22 cellular contexts compared by ENCODE assay signal in the genomic region with DNA sequence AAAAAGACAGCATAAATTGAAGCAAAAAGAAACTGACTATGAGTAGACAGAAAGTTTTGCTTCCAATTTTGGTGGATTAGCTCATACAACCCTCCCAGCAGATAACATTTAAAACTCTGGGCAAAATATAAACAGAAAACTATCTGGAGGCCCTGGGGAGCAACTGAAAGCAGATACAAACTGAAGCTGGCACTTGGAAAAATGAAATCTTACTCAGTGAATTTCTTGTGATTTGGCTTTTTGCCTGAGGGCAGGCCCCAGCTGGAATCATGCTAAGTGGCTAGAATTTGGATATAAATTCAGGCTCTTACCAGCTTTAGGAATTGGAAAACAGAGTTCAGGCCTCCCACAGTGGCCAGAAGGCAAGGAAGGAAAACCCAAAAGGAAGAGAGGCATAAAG.
DNase-seq lines count a peak whose midpoint lies in the region; ATAC-seq and TF ChIP-seq lines count a peak whose summit lies in the region.
"Had no signal": no experiment of that assay in that cellular context is flagged by ENCODE, and none has a peak within 500 bp of the region (broad histone marks: within the 10 kb centered on the region; RNA-seq: fewer than 3 reads in every experiment).

No MANE protein-coding gene starts in this region.

- H3K27ac Mint-ChIP-seq in activated naive CD8-positive, alpha-beta T cell treated with anti-CD3 and anti-CD28 coated beads, Interleukin-2, amount 50 U/mL, for 24 hours: no peak overlapping the region
- H3K27ac Mint-ChIP-seq in activated T-helper 17 cell treated with anti-CD3 and anti-CD28 coated beads, Interleukin-2, amount 50 U/mL, for 72 hours: no peak overlapping the region
- H3K27ac Mint-ChIP-seq: activated naive CD8-positive, alpha-beta T cell treated with anti-CD3 and anti-CD28 coated beads, Interleukin-2, amount 10 ng/mL, durations not matched to agents 7 days and 5 days; activated T-helper 2 cell treated with anti-CD3 and anti-CD28 coated beads, Interferon-gamma antibody, Interleukin-2, Interleukin-4, amounts not matched to agents 10 μg/mL and 5 μg/mL and 100 μg/mL, durations not matched to agents 14 hours and 24 hours and 36 hours had no signal

- H3K4me3 ChIP-seq in MG63 (no peak overlapping the region), right atrium auricular region (no peak overlapping the region)
- H3K4me3 ChIP-seq: cardiac muscle cell, HAP-1, hepatocyte, pancreas had no signal

- peaks cover 0 to 10% of the 10 kb centered on the region in 2 donors for H3K4me1 ChIP-seq in right atrium auricular region
- H3K4me1 ChIP-seq: HAP-1, pancreas had no signal

- H3K27ac ChIP-seq in right atrium auricular region: peak overlapping the region; percentile 6 to 49
- H3K27ac ChIP-seq: cardiac muscle cell, hepatocyte, pancreas had no signal

- H3K36me3 ChIP-seq in MG63: no peaks in the 10 kb centered on the region
- no peaks in the 10 kb centered on the region for H3K36me3 ChIP-seq in right atrium auricular region
- H3K36me3 ChIP-seq: cardiac muscle cell, HAP-1, pancreas had no signal

- no peak for ATAC-seq in activated naive CD8-positive, alpha-beta T cell treated with anti-CD3 and anti-CD28 coated beads, Interleukin-2, amount 50 U/mL, for 24 hours
- ATAC-seq in activated T-helper 17 cell treated with anti-CD3 and anti-CD28 coated beads, Interleukin-2, amount 50 U/mL, for 72 hours (replicated peaks): no peak
- ATAC-seq: pancreas had no signal

- no peaks in the 10 kb centered on the region for H3K9me3 ChIP-seq in MG63
- no peaks in the 10 kb centered on the region for H3K9me3 ChIP-seq in right atrium auricular region
- H3K9me3 ChIP-seq: HAP-1, pancreas had no signal

- no peak for TF ChIP-seq CTCF in right atrium auricular region (IDR thresholded peaks at IDR 0.05)

- no peaks in the 10 kb centered on the region for H3K9me3 Mint-ChIP-seq in activated naive CD8-positive, alpha-beta T cell treated with anti-CD3 and anti-CD28 coated beads, Interleukin-2, amount 50 U/mL, for 24 hours
- H3K9me3 Mint-ChIP-seq in activated T-helper 17 cell treated with anti-CD3 and anti-CD28 coated beads, Interleukin-2, amount 50 U/mL, for 72 hours: no peaks in the 10 kb centered on the region
- H3K9me3 Mint-ChIP-seq: activated naive CD8-positive, alpha-beta T cell treated with anti-CD3 and anti-CD28 coated beads, Interleukin-2, amount 10 ng/mL, durations not matched to agents 7 days and 5 days; activated T-helper 2 cell treated with anti-CD3 and anti-CD28 coated beads, Interferon-gamma antibody, Interleukin-2, Interleukin-4, amounts not matched to agents 10 μg/mL and 5 μg/mL and 100 μg/mL, durations not matched to agents 14 hours and 24 hours and 36 hours had no signal

- no peaks in the 10 kb centered on the region for H3K4me1 Mint-ChIP-seq in activated naive CD8-positive, alpha-beta T cell treated with anti-CD3 and anti-CD28 coated beads, Interleukin-2, amount 50 U/mL, for 24 hours
- H3K4me1 Mint-ChIP-seq in activated T-helper 17 cell treated with anti-CD3 and anti-CD28 coated beads, Interleukin-2, amount 50 U/mL, for 72 hours: no peaks in the 10 kb centered on the region
- H3K4me1 Mint-ChIP-seq: activated naive CD8-positive, alpha-beta T cell treated with anti-CD3 and anti-CD28 coated beads, Interleukin-2, amount 10 ng/mL, durations not matched to agents 7 days and 5 days had no signal

- H3K4me3 Mint-ChIP-seq in activated naive CD8-positive, alpha-beta T cell treated with anti-CD3 and anti-CD28 coated beads, Interleukin-2, amount 50 U/mL, for 24 hours: no peak overlapping the region
- H3K4me3 Mint-ChIP-seq in activated T-helper 17 cell treated with anti-CD3 and anti-CD28 coated beads, Interleukin-2, amount 50 U/mL, for 72 hours: no peak overlapping the region
- H3K4me3 Mint-ChIP-seq: activated naive CD8-positive, alpha-beta T cell treated with anti-CD3 and anti-CD28 coated beads, Interleukin-2, amount 10 ng/mL, durations not matched to agents 7 days and 5 days had no signal

- no peaks in the 10 kb centered on the region for H3K36me3 Mint-ChIP-seq in activated naive CD8-positive, alpha-beta T cell treated with anti-CD3 and anti-CD28 coated beads, Interleukin-2, amount 50 U/mL, for 24 hours (ENCODE audit: low read depth)
- no peaks in the 10 kb centered on the region for H3K36me3 Mint-ChIP-seq in activated T-helper 17 cell treated with anti-CD3 and anti-CD28 coated beads, Interleukin-2, amount 50 U/mL, for 72 hours (ENCODE audit: low read depth)
- H3K36me3 Mint-ChIP-seq: activated naive CD8-positive, alpha-beta T cell treated with anti-CD3 and anti-CD28 coated beads, Interleukin-2, amount 10 ng/mL, durations not matched to agents 7 days and 5 days had no signal

- peak; percentile 13 for DNase-seq in AG08395 (ENCODE audit: low spot score)
- peak; percentile 67 for DNase-seq in MG63
- peak; percentile 86 for DNase-seq in dedifferentiated amniotic fluid mesenchymal stem cell (ENCODE audit: extremely low spot score)
- no peak for DNase-seq in right atrium auricular region (ENCODE audit: low spot score)
- DNase-seq in HT-29 (ENCODE audit: low spot score): no peak
- DNase-seq in stimulated activated CD4-positive, alpha-beta T cell treated with anti-CD3 and anti-CD28 coated beads, Interleukin-4, amount 100 ng/mL, for 24 hours: no peak
- DNase-seq in activated naive CD8-positive, alpha-beta T cell treated with anti-CD3 and anti-CD28 coated beads, Interleukin-2, amount 50 U/mL, for 24 hours: no peak
- DNase-seq: activated CD4-positive, alpha-beta T cell treated with anti-CD3 and anti-CD28 coated beads for 4 hours; activated naive CD8-positive, alpha-beta T cell treated with anti-CD3 and anti-CD28 coated beads, Interleukin-2, amount 10 ng/mL, durations not matched to agents 7 days and 5 days; C1 segment of cervical spinal cord; GDM1; mammary epithelial cell; NCI-H146; NCI-H2227 treated with DMSO at 0.1 percent for 48 hours; pancreas; RPMI8226; stimulated activated CD4-positive, alpha-beta T cell treated with anti-CD3 and anti-CD28 coated beads, Interleukin-4, amount 100 ng/mL, for 4 hours had no signal

- peaks cover 9% of the 10 kb centered on the region for H3K27me3 Mint-ChIP-seq in activated naive CD8-positive, alpha-beta T cell treated with anti-CD3 and anti-CD28 coated beads, Interleukin-2, amount 50 U/mL, for 24 hours
- H3K27me3 Mint-ChIP-seq in activated T-helper 17 cell treated with anti-CD3 and anti-CD28 coated beads, Interleukin-2, amount 50 U/mL, for 72 hours: peaks cover 13% of the 10 kb centered on the region

- H3K27me3 ChIP-seq in MG63: no peaks in the 10 kb centered on the region
- H3K27me3 ChIP-seq in right atrium auricular region: no peaks in the 10 kb centered on the region
- H3K27me3 ChIP-seq: cardiac muscle cell, hepatocyte, pancreas had no signal

Comparison
In these comparisons a context has a peak if more than half of its experiments do, and no peak if none do; other contexts are left out.
1. DNase-seq: peak in AG08395 (single experiment), MG63 (single experiment) and dedifferentiated amniotic fluid mesenchymal stem cell (single experiment); none in right atrium auricular region (single experiment), HT-29 (single experiment), stimulated activated CD4-positive, alpha-beta T cell treated with anti-CD3 and anti-CD28 coated beads, Interleukin-4, amount 100 ng/mL, for 24 hours (single experiment) and activated naive CD8-positive, alpha-beta T cell treated with anti-CD3 and anti-CD28 coated beads, Interleukin-2, amount 50 U/mL, for 24 hours (single experiment).